1 cellular context compared by ENCODE assay signal in genomic region chr19:6048348-6048747, GRCh38.
TF ChIP-seq lines count a peak whose summit lies in the region.

No MANE protein-coding gene starts in this region.

TF ChIP-seq in HCT116, 20 proteins besides CTCF, POLR2A, EP300 and RAD21:
- TF ChIP-seq ZBTB33 (IDR thresholded peaks at IDR 0.05; ENCODE audit: extremely low read depth, insufficient replicate concordance, low read length) (no peak), CEBPB (IDR thresholded peaks at IDR 0.05; ENCODE audit: low read depth) (no peak), ZFX (IDR thresholded peaks at IDR 0.05) (no peak), SP1 (IDR thresholded peaks at IDR 0.05; ENCODE audit: low read depth) (no peak), SIN3A (IDR thresholded peaks at IDR 0.05; ENCODE audit: low read depth) (no peak), MAX (IDR thresholded peaks at IDR 0.05) (no peak), ZNF274 (IDR thresholded peaks at IDR 0.05; ENCODE audit: low read depth, low read length) (no peak), EZH2phosphoT487 (IDR thresholded peaks at IDR 0.05; ENCODE audit: borderline replicate concordance) (no peak), FOSL1 (IDR thresholded peaks at IDR 0.05; ENCODE audit: low read depth) (no peak), JUND (IDR thresholded peaks at IDR 0.05) (no peak), REST (IDR thresholded peaks at IDR 0.05; ENCODE audit: low read depth) (no peak), ATF3 (IDR thresholded peaks at IDR 0.05) (no peak), SRF (IDR thresholded peaks at IDR 0.05; ENCODE audit: low read depth) (no peak), POLR2AphosphoS5 (IDR thresholded peaks at IDR 0.05; ENCODE audit: low read depth, low read length) (no peak), EGR1 (IDR thresholded peaks at IDR 0.05; ENCODE audit: low read depth) (no peak), EZH2 (IDR thresholded peaks at IDR 0.05) (no peak), TCF7L2 (IDR thresholded peaks at IDR 0.05; ENCODE audit: borderline replicate concordance, extremely low read depth, insufficient read depth, insufficient read length) (no peak)
